8 cellular contexts compared by ENCODE assay signal in the genomic region with DNA sequence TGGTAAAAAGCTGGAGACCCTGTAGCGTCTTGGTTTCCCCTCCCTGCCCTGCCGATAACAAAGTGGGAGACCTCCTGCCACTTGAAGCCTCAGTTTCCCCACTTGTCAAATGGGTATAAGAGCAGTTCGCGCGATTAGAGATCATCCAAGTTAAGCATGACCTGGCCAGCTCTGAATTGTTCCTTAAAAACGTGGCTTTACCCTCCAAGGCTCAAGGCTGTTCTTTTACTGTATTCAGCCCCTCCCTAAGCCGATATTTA.
DNase-seq lines count a peak whose midpoint lies in the region; ATAC-seq and TF ChIP-seq lines count a peak whose summit lies in the region.

No MANE protein-coding gene starts in this region.

- H3K4me1 Mint-ChIP-seq in nephron = peaks cover 24% of the 10 kb centered on the region

- TF ChIP-seq CTCF in DOHH2 (IDR thresholded peaks at IDR 0.05; ENCODE audit: low read depth, low read length, poor library complexity, severe bottlenecking) = no peak
- no peak for TF ChIP-seq CTCF in NB4 (IDR thresholded peaks at IDR 0.05; ENCODE audit: low read depth, low read length)
- TF ChIP-seq CTCF in choroid plexus epithelial cell (conservative IDR thresholded peaks at IDR 0.05; ENCODE audit: low read depth, low read length) = no peak
- TF ChIP-seq CTCF in nephron (IDR thresholded peaks at IDR 0.05; ENCODE audit: unreplicated experiment in 3 of 3) = no peak

- H3K27me3 ChIP-seq in DOHH2 (ENCODE audit: control insufficient read depth, low read length) = no peaks in the 10 kb centered on the region

- TF ChIP-seq POLR2A in NB4 (IDR thresholded peaks at IDR 0.05; ENCODE audit: extremely low read depth, insufficient read length) = no peak

- H3K36me3 ChIP-seq in DOHH2 (ENCODE audit: control insufficient read depth, low read length) = peaks cover 58% of the 10 kb centered on the region

- peak overlapping the region; percentile 92 to 95 (median 94) for H3K4me3 Mint-ChIP-seq in nephron

- peaks cover 25% of the 10 kb centered on the region for H3K36me3 Mint-ChIP-seq in nephron (ENCODE audit: low read depth)

- H3K4me3 ChIP-seq in DOHH2 (ENCODE audit: low read length) = peak overlapping the region; percentile 96
- peak overlapping the region; percentile 87 for H3K4me3 ChIP-seq in NB4 (ENCODE audit: low read depth, low read length)
- peak overlapping the region; percentile 78 for H3K4me3 ChIP-seq in choroid plexus epithelial cell (ENCODE audit: low read depth, low read length)

- DNase-seq in NB4 (ENCODE audit: low read depth) (peak; percentile 40), choroid plexus epithelial cell (ENCODE audit: low read depth) (peak; percentile 19), OCI-M2 (lab: John Stamatoyannopoulos, UW; ENCODE audit: unreplicated experiment) (no peak), NCI-H2081 (lab: John Stamatoyannopoulos, UW) (no peak)
- DNase-seq in activated CD4-positive, CD25-positive, alpha-beta regulatory T cell treated with anti-CD3 and anti-CD28 coated beads, Interleukin-2, amount 50 U/mL, for 72 hours = no peak

- peaks cover 13% of the 10 kb centered on the region for H3F3A ChIP-seq in DOHH2 (ENCODE audit: control insufficient read depth, insufficient read depth)

- H3K27me3 Mint-ChIP-seq in nephron (ENCODE audit: low read depth) = no peaks in the 10 kb centered on the region

- no peaks in the 10 kb centered on the region for H3K9me2 ChIP-seq in DOHH2 (replicated peaks; ENCODE audit: control insufficient read depth, low read length)

- peak overlapping the region; percentile 96 to 100 (median 99) for H3K27ac Mint-ChIP-seq in nephron

- no peaks in the 10 kb centered on the region for H3K9me3 ChIP-seq in DOHH2 (ENCODE audit: control insufficient read depth, insufficient read depth, low read length)

- no peaks in the 10 kb centered on the region for H3K9me3 Mint-ChIP-seq in nephron

- ATAC-seq in GM18867 (IDR thresholded peaks at IDR 0.05; ENCODE audit: unreplicated experiment) = no peak

- H4K20me1 ChIP-seq in DOHH2 (ENCODE audit: control insufficient read depth, insufficient read depth, low read depth, low read length) = peaks cover 10% of the 10 kb centered on the region; the same call in 1 of the 2 replicates

- H3K4me1 ChIP-seq in DOHH2 (ENCODE audit: control insufficient read depth, low read length) = peaks cover 46% of the 10 kb centered on the region

- H3K4me2 ChIP-seq in DOHH2 (ENCODE audit: low read length) = peak overlapping the region; percentile 83

- peak overlapping the region; percentile 78 for H3K27ac ChIP-seq in DOHH2 (ENCODE audit: low read depth, low read length)

- peaks cover 70% of the 10 kb centered on the region for H3K79me2 ChIP-seq in DOHH2 (ENCODE audit: control insufficient read depth, low read length)

Comparison
In these comparisons a context has a peak if more than half of its experiments do, and no peak if none do; other contexts are left out.
1. DNase-seq: peak in NB4 (single experiment) and choroid plexus epithelial cell (single experiment); none in activated CD4-positive, CD25-positive, alpha-beta regulatory T cell treated with anti-CD3 and anti-CD28 coated beads, Interleukin-2, amount 50 U/mL, for 72 hours (single experiment), OCI-M2 (single experiment) and NCI-H2081 (0 of 2).
2. Peak in every context shown above with its lines, with median percentiles within 50 percentile points of each other: H3K4me3 ChIP-seq.